Comparison of ENCODE assay signal across 31 cellular contexts in the genomic region with DNA sequence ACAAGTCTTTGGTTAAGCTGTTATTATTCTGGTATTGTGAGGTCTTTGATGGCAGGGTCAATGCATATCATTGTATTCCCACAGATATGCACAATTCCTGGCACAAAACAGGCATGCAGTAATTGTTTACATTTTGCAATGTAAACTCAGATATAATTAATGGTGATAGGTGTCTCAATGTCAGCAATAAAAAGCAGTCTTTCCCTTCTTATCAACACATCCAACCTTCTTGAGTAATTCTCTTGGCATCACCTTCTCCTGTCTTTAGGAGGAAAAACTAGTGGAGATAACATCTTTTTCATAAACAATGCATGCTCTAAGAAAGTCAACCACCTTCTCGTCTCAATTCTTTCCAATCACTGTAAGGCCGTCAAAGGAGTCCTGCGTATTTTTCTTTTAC.
"Had no signal": no experiment of that assay in that cellular context is flagged by ENCODE, and none has a peak within 500 bp of the region (broad histone marks: within the 10 kb centered on the region; RNA-seq: fewer than 3 reads in every experiment).

No MANE protein-coding gene starts in this region.

- H3K36me3 Mint-ChIP-seq: activated naive CD4-positive, alpha-beta T cell treated with anti-CD3 and anti-CD28 coated beads, Interleukin-2, amount 50 U/mL, for 24 hours; activated naive CD8-positive, alpha-beta T cell treated with anti-CD3 and anti-CD28 coated beads for 36 hours; brain had no signal

- H3K9me3 Mint-ChIP-seq: activated CD4-positive, alpha-beta memory T cell treated with anti-CD3 and anti-CD28 coated beads, Interleukin-2, amount 10 ng/mL, durations not matched to agents 7 days and 5 days; activated CD4-positive, alpha-beta T cell treated with anti-CD3 and anti-CD28 coated beads, Interleukin-2, amount 10 ng/mL, durations not matched to agents 24 days and 14 days; activated naive CD4-positive, alpha-beta T cell treated with anti-CD3 and anti-CD28 coated beads for 36 hours; activated naive CD4-positive, alpha-beta T cell treated with anti-CD3 and anti-CD28 coated beads, Interleukin-2, amount 50 U/mL, for 24 hours; activated naive CD8-positive, alpha-beta T cell treated with anti-CD3 and anti-CD28 coated beads for 36 hours; activated naive CD8-positive, alpha-beta T cell treated with anti-CD3 and anti-CD28 coated beads, Interleukin-2, amount 50 U/mL, for 24 hours; activated T-cell treated with anti-CD3 and anti-CD28 coated beads, Interleukin-2, amount 50 U/mL, for 4 hours; activated T-helper 1 cell treated with anti-CD3 and anti-CD28 coated beads, Interleukin-12 subunit alpha, Interleukin-12 subunit beta, Interleukin-2, Interleukin-4 antibody, amounts not matched to agents 30 ng/mL and 10 ng/mL and 1 ng/mL, durations not matched to agents 14 hours and 24 hours and 36 hours; activated T-helper 2 cell treated with anti-CD3 and anti-CD28 coated beads, Interferon-gamma antibody, Interleukin-2, Interleukin-4, amounts not matched to agents 10 μg/mL and 5 μg/mL and 100 μg/mL, durations not matched to agents 14 hours and 24 hours and 36 hours; brain; T-helper 2 cell treated with Interferon-gamma antibody and Interleukin-4, amounts not matched to agents 5 μg/mL and 100 μg/mL, for 36 hours had no signal

- ATAC-seq: activated CD4-positive, alpha-beta T cell treated with anti-CD3 and anti-CD28 coated beads for 36 hours; activated naive CD8-positive, alpha-beta T cell treated with anti-CD3 and anti-CD28 coated beads, Interleukin-2, amount 50 U/mL, for 24 hours; activated T-cell treated with anti-CD3 and anti-CD28 coated beads, Interleukin-2, amount 50 U/mL, for 4 hours; esophagus mucosa; foreskin keratinocyte; gastrocnemius medialis; heart left ventricle; T-helper 17 cell had no signal

- H3K27ac Mint-ChIP-seq: activated CD4-positive, alpha-beta memory T cell treated with anti-CD3 and anti-CD28 coated beads, Interleukin-2, amount 10 ng/mL, durations not matched to agents 7 days and 5 days; activated CD4-positive, alpha-beta T cell treated with anti-CD3 and anti-CD28 coated beads for 36 hours; activated CD4-positive, alpha-beta T cell treated with anti-CD3 and anti-CD28 coated beads, Interleukin-2, amount 10 ng/mL, durations not matched to agents 24 days and 14 days; activated naive CD4-positive, alpha-beta T cell treated with anti-CD3 and anti-CD28 coated beads for 36 hours; activated naive CD4-positive, alpha-beta T cell treated with anti-CD3 and anti-CD28 coated beads, Interleukin-2, amount 50 U/mL, for 24 hours; activated naive CD8-positive, alpha-beta T cell treated with anti-CD3 and anti-CD28 coated beads for 36 hours; activated naive CD8-positive, alpha-beta T cell treated with anti-CD3 and anti-CD28 coated beads, Interleukin-2, amount 50 U/mL, for 24 hours; activated T-helper 1 cell treated with anti-CD3 and anti-CD28 coated beads, Interleukin-12 subunit alpha, Interleukin-12 subunit beta, Interleukin-2, Interleukin-4 antibody, amounts not matched to agents 30 ng/mL and 10 ng/mL and 1 ng/mL, durations not matched to agents 14 hours and 24 hours and 36 hours; activated T-helper 2 cell treated with anti-CD3 and anti-CD28 coated beads, Interferon-gamma antibody, Interleukin-2, Interleukin-4, amounts not matched to agents 10 μg/mL and 5 μg/mL and 100 μg/mL, durations not matched to agents 14 hours and 24 hours and 36 hours; brain; T-helper 17 cell; T-helper 2 cell treated with Interferon-gamma antibody and Interleukin-4, amounts not matched to agents 5 μg/mL and 100 μg/mL, for 36 hours had no signal

- H3K4me1 Mint-ChIP-seq: activated CD4-positive, alpha-beta memory T cell treated with anti-CD3 and anti-CD28 coated beads, Interleukin-2, amount 10 ng/mL, durations not matched to agents 7 days and 5 days; activated CD4-positive, alpha-beta T cell treated with anti-CD3 and anti-CD28 coated beads for 36 hours; activated CD4-positive, alpha-beta T cell treated with anti-CD3 and anti-CD28 coated beads, Interleukin-2, amount 10 ng/mL, durations not matched to agents 24 days and 14 days; activated naive CD4-positive, alpha-beta T cell treated with anti-CD3 and anti-CD28 coated beads, Interleukin-2, amount 50 U/mL, for 24 hours; activated naive CD8-positive, alpha-beta T cell treated with anti-CD3 and anti-CD28 coated beads for 36 hours; activated naive CD8-positive, alpha-beta T cell treated with anti-CD3 and anti-CD28 coated beads, Interleukin-2, amount 50 U/mL, for 24 hours; T-helper 17 cell had no signal

- DNase-seq: activated CD4-positive, alpha-beta memory T cell treated with anti-CD3 and anti-CD28 coated beads, Interleukin-2, amount 10 ng/mL, durations not matched to agents 7 days and 5 days; activated CD4-positive, alpha-beta T cell treated with anti-CD3 and anti-CD28 coated beads for 36 hours; activated CD4-positive, alpha-beta T cell treated with anti-CD3 and anti-CD28 coated beads, Interleukin-2, amount 10 ng/mL, durations not matched to agents 24 days and 14 days; activated CD4-positive, alpha-beta T cell treated with anti-CD3 and anti-CD28 coated beads, Interleukin-2, amount 50 U/mL, for 4 hours; activated CD4-positive, CD25-positive, alpha-beta regulatory T cell; activated CD4-positive, CD25-positive, alpha-beta regulatory T cell treated with anti-CD3 and anti-CD28 coated beads, Interleukin-2, amount 50 U/mL, for 72 hours; activated CD8-positive, alpha-beta memory T cell treated with anti-CD3 and anti-CD28 coated beads, Interleukin-2, amount 50 U/mL, for 48 hours; activated effector memory CD4-positive, alpha-beta T cell treated with anti-CD3 and anti-CD28 coated beads, Interleukin-2, amount 50 U/mL, for 16 hours; activated naive CD4-positive, alpha-beta T cell treated with anti-CD3 and anti-CD28 coated beads for 36 hours; activated naive CD8-positive, alpha-beta T cell treated with anti-CD3 and anti-CD28 coated beads for 36 hours; activated naive CD8-positive, alpha-beta T cell treated with anti-CD3 and anti-CD28 coated beads, Interleukin-2, amount 50 U/mL, for 24 hours; activated T-cell treated with anti-CD3 and anti-CD28 coated beads for 4 hours; activated T-cell treated with anti-CD3 and anti-CD28 coated beads, Interleukin-2, amount 50 U/mL, for 4 hours; adrenal gland; central memory CD4-positive, alpha-beta T cell; cerebellar nuclear complex; colonic mucosa; effector CD8-positive, alpha-beta T cell; foreskin keratinocyte; gastrocnemius medialis; glutamatergic neuron; heart left ventricle; T-helper 1 cell; T-helper 17 cell; T1000 had no signal

- H3K27me3 Mint-ChIP-seq: activated CD4-positive, alpha-beta memory T cell treated with anti-CD3 and anti-CD28 coated beads, Interleukin-2, amount 10 ng/mL, durations not matched to agents 7 days and 5 days; activated CD4-positive, alpha-beta T cell treated with anti-CD3 and anti-CD28 coated beads for 36 hours; activated CD4-positive, alpha-beta T cell treated with anti-CD3 and anti-CD28 coated beads, Interleukin-2, amount 10 ng/mL, durations not matched to agents 24 days and 14 days; activated naive CD4-positive, alpha-beta T cell treated with anti-CD3 and anti-CD28 coated beads, Interleukin-2, amount 50 U/mL, for 24 hours; activated naive CD8-positive, alpha-beta T cell treated with anti-CD3 and anti-CD28 coated beads for 36 hours; activated naive CD8-positive, alpha-beta T cell treated with anti-CD3 and anti-CD28 coated beads, Interleukin-2, amount 50 U/mL, for 24 hours; brain; T-helper 17 cell had no signal

- H3K4me3 Mint-ChIP-seq: activated CD4-positive, alpha-beta memory T cell treated with anti-CD3 and anti-CD28 coated beads, Interleukin-2, amount 10 ng/mL, durations not matched to agents 7 days and 5 days; activated CD4-positive, alpha-beta T cell treated with anti-CD3 and anti-CD28 coated beads for 36 hours; activated CD4-positive, alpha-beta T cell treated with anti-CD3 and anti-CD28 coated beads, Interleukin-2, amount 10 ng/mL, durations not matched to agents 24 days and 14 days; activated naive CD4-positive, alpha-beta T cell treated with anti-CD3 and anti-CD28 coated beads for 36 hours; activated naive CD4-positive, alpha-beta T cell treated with anti-CD3 and anti-CD28 coated beads, Interleukin-2, amount 50 U/mL, for 24 hours; activated naive CD8-positive, alpha-beta T cell treated with anti-CD3 and anti-CD28 coated beads for 36 hours; activated naive CD8-positive, alpha-beta T cell treated with anti-CD3 and anti-CD28 coated beads, Interleukin-2, amount 50 U/mL, for 24 hours; activated T-cell treated with anti-CD3 and anti-CD28 coated beads, Interleukin-2, amount 50 U/mL, for 4 hours; activated T-helper 1 cell treated with anti-CD3 and anti-CD28 coated beads, Interleukin-12 subunit alpha, Interleukin-12 subunit beta, Interleukin-2, Interleukin-4 antibody, amounts not matched to agents 30 ng/mL and 10 ng/mL and 1 ng/mL, durations not matched to agents 14 hours and 24 hours and 36 hours; brain; T-helper 17 cell; T-helper 2 cell treated with Interferon-gamma antibody and Interleukin-4, amounts not matched to agents 5 μg/mL and 100 μg/mL, for 36 hours had no signal
